8 cellular contexts compared by ENCODE assay signal in the genomic region with DNA sequence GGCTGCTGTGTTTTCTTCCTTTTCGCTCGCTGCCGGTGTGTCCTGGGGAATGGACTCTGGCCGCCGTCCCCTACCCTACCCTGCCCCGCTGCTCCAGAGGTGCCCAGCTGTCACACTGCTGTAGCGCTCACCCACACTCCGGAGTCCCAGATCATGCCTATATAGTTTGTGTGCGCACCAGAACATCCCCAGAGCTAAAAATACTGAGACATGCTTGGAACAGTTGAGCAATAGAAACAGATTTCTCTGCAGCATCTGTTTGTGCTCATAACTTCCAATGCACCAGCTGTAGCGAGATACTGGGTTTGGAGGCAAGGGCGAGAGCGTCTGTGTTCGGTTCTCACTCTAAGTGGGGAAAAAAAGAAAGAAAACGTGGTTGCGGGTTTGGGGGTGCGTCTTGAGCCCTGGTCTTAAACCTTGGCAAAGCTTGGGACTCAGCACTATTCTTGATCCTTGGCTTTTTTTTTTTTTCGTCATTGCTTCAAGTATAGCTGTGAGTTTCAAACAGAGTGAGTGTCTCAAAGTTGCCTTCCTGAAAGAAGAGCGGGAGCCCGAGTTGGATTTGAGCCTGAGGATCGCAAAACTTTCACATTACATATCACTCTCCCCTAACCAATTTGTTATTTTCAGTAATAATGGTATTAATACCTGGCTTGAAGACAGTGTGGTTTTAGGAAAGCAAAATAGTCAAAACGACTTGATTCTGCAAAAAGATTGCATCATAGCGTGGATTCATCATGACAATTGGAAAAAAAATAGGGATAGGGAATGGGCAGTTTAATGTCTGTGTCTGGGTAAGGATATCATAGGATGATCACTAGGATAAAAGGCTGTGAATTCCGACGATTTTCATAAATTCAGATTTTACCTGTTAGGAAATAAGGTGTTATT. TPM values are rescaled to one million over a fixed set of nuclear protein-coding genes. Genes with fewer than 3 reads are reported as not detected.
DNase-seq lines count a peak whose midpoint lies in the region; ATAC-seq and TF ChIP-seq lines count a peak whose summit lies in the region.

No MANE protein-coding gene starts in this region.

- POLR2A ChIA-PET in CD8-positive, alpha-beta memory T cell (lab: Charles Lee), result no interaction called here

- H3K36me3 Mint-ChIP-seq in CD8-positive, alpha-beta memory T cell, result no peaks in the 10 kb centered on the region
- peaks cover 2% of the 10 kb centered on the region for H3K36me3 Mint-ChIP-seq in brain

- no peaks in the 10 kb centered on the region for H3K9me3 ChIP-seq in CD8-positive, alpha-beta memory T cell (ENCODE audit: low read length)
- H3K9me3 ChIP-seq in stomach, result no peaks in the 10 kb centered on the region

- no peak for DNase-seq in CD8-positive, alpha-beta memory T cell
- DNase-seq in LHCN-M2 (ENCODE audit: low read depth) (peak; percentile 78), stomach (no peak), middle frontal gyrus (ENCODE audit: extremely low spot score, low spot score) (no peak)
- DNase-seq in activated CD8-positive, alpha-beta memory T cell treated with anti-CD3 and anti-CD28 coated beads, Interleukin-2, amount 50 U/mL, for 4 hours, result no peak

- H3K4me1 Mint-ChIP-seq in CD8-positive, alpha-beta memory T cell, result peaks cover 9 to 21% (median 9%) of the 10 kb centered on the region in 3 donors
- H3K4me1 Mint-ChIP-seq in brain, result peaks cover 69% of the 10 kb centered on the region

- no peak for TF ChIP-seq CTCF in brain (conservative IDR thresholded peaks at IDR 0.05)
- no peak for TF ChIP-seq CTCF in stomach (IDR thresholded peaks at IDR 0.05)

- no peak for TF ChIP-seq POLR2A in stomach (IDR thresholded peaks at IDR 0.05)

- H3K27me3 ChIP-seq in CD8-positive, alpha-beta memory T cell (ENCODE audit: insufficient read depth, low read length, poor library complexity, severe bottlenecking), result peaks cover 7% of the 10 kb centered on the region
- H3K27me3 ChIP-seq in layer of hippocampus (ENCODE audit: control insufficient read depth, insufficient read depth, low read length) (no peaks in the 10 kb centered on the region), stomach (peaks cover 0 to 20% (median 0%) of the 10 kb centered on the region in 3 donors)

- no peak overlapping the region for H3K27ac ChIP-seq in CD8-positive, alpha-beta memory T cell (ENCODE audit: low read depth, low read length)
- H3K27ac ChIP-seq in layer of hippocampus (ENCODE audit: low read depth, low read length) (peak overlapping the region; percentile 76), stomach (peak overlapping the region; percentile 77 to 95 (median 87))

- intact Hi-C loops in stomach (cut with DNase I; ENCODE audit: low total_unique reads), result no loop called here

- H3K9me3 Mint-ChIP-seq in CD8-positive, alpha-beta memory T cell, result peaks cover 0 to 1% (median 0%) of the 10 kb centered on the region in 5 donors
- no peaks in the 10 kb centered on the region for H3K9me3 Mint-ChIP-seq in brain

- H3K4me1 ChIP-seq in CD8-positive, alpha-beta memory T cell (ENCODE audit: insufficient read depth, low read length), result peaks cover 11% of the 10 kb centered on the region
- peaks cover 4 to 35% (median 17%) of the 10 kb centered on the region in 4 donors for H3K4me1 ChIP-seq in stomach

- peak overlapping the region in 1 of 8 donors; percentile 4 for H3K27ac Mint-ChIP-seq in CD8-positive, alpha-beta memory T cell
- peak overlapping the region in 3 of 5 experiments; percentile 10 to 68 (median 49) for H3K27ac Mint-ChIP-seq in brain

- no peak overlapping the region for H3K4me3 ChIP-seq in CD8-positive, alpha-beta memory T cell (ENCODE audit: low read length)
- peak overlapping the region; percentile 51 to 77 (median 54) for H3K4me3 ChIP-seq in stomach

- no peak for ATAC-seq in HG03521 (IDR thresholded peaks at IDR 0.05; ENCODE audit: unreplicated experiment)

- WGBS in stomach, 5 donors, result 9 to 12% (median 10%) methylated on average over 21 to 24 of the region's 24 CpGs

- H3K36me3 ChIP-seq in CD8-positive, alpha-beta memory T cell (ENCODE audit: insufficient read depth, low read length), result no peaks in the 10 kb centered on the region
- peaks cover 0 to 3% (median 1%) of the 10 kb centered on the region in 4 donors for H3K36me3 ChIP-seq in stomach

- CTCF ChIA-PET in CD8-positive, alpha-beta memory T cell (lab: Charles Lee), result no interaction called here

- H3K27me3 Mint-ChIP-seq in CD8-positive, alpha-beta memory T cell, result peaks cover 43 to 63% of the 10 kb centered on the region in 2 donors
- peaks cover 51% of the 10 kb centered on the region for H3K27me3 Mint-ChIP-seq in brain

- H3K4me3 Mint-ChIP-seq in CD8-positive, alpha-beta memory T cell, result peak overlapping the region in 6 of 7 donors; percentile 18 to 68 (median 58)
- H3K4me3 Mint-ChIP-seq in brain, result peak overlapping the region; percentile 79 to 91 (median 87)

- no peak for TF ChIP-seq EP300 in stomach (IDR thresholded peaks at IDR 0.05)

RNA-seq across cellular contexts. Expression of gene KCNJ2, which starts 0.6 kb away (rescaled TPM):
- not detected for total RNA-seq in CD8-positive, alpha-beta memory T cell
- not detected for polyA plus RNA-seq in CD8-positive, alpha-beta memory T cell
- total RNA-seq in LHCN-M2 (2014; rRNA removed) (2.6 and 3.6 TPM in 2 replicates), stomach (1 to 10 TPM; 2.0 to 6.4 (median 4.3) TPM)
- 0.78 TPM for polyA plus RNA-seq in LHCN-M2 (2012)
- polyA plus RNA-seq in brain (ENCODE audit: insufficient read depth, low read depth, low replicate concordance) (1.2 TPM), stomach (1 to 10 TPM in 1 of 3 donors, under 1 TPM in 1, not detected in 1; 0.31 to 2.3 TPM)
